ENCODE assay signal across 9 cellular contexts in genomic region chr10:11448545-11449244, GRCh38.
A peak's percentile ranks its signal among the peaks of the same experiment; 100 is the strongest.
DNase-seq lines count a peak whose midpoint lies in the region; ATAC-seq lines count a peak whose summit lies in the region.
"Had no signal": no experiment of that assay in that cellular context is flagged by ENCODE, and none has a peak within 500 bp of the region (broad histone marks: within the 10 kb centered on the region; RNA-seq: fewer than 3 reads in every experiment).

No MANE protein-coding gene starts in this region.

- peaks cover 12 to 13% of the 10 kb centered on the region in 2 donors for H3K4me1 ChIP-seq in duodenal mucosa (ENCODE audit: control insufficient read depth in 1 of 2, insufficient read depth in 2 of 2, low read length in 2 of 2)

- H3K36me3 ChIP-seq in duodenal mucosa (ENCODE audit: control insufficient read depth in 1 of 2, insufficient read depth in 2 of 2, low read length in 2 of 2): no peaks in the 10 kb centered on the region

- DNase-seq in ecto neural progenitor cell (ENCODE audit: low spot score) (no peak), SKM-1 (lab: John Stamatoyannopoulos, UW; ENCODE audit: unreplicated experiment) (no peak), NCI-H1105 treated with DMSO at 0.1 percent for 48 hours (lab: John Stamatoyannopoulos, UW) (no peak)
- no peak for DNase-seq in activated naive CD4-positive, alpha-beta T cell (lab: John Stamatoyannopoulos, UW)
- DNase-seq: PC-9 had no signal

- no peak overlapping the region for H3K27ac ChIP-seq in duodenal mucosa (ENCODE audit: low read depth, low read length)
- H3K27ac ChIP-seq: PC-9 had no signal

- ATAC-seq in GM18508 (IDR thresholded peaks at IDR 0.05; ENCODE audit: insufficient read depth, unreplicated experiment) (peak; percentile 80), GM21360 (IDR thresholded peaks at IDR 0.05; ENCODE audit: unreplicated experiment) (peak; percentile 71), HG03097 (IDR thresholded peaks at IDR 0.05; ENCODE audit: low FRiP score, unreplicated experiment) (peak; percentile 74)

- no peak overlapping the region for H3K9ac ChIP-seq in duodenal mucosa (ENCODE audit: low read depth in 1 of 2, low read length in 2 of 2)

- peak overlapping the region; percentile 3 to 44 for H3K4me3 ChIP-seq in duodenal mucosa (ENCODE audit: low read depth in 1 of 2, low read length in 2 of 2)
- H3K4me3 ChIP-seq: PC-9 had no signal

- H3K27me3 ChIP-seq in duodenal mucosa (ENCODE audit: control insufficient read depth in 1 of 2, insufficient read depth in 2 of 2, low read length in 2 of 2): peaks cover 0 to 3% of the 10 kb centered on the region in 2 donors

- H3K9me3 ChIP-seq in duodenal mucosa (ENCODE audit: control insufficient read depth in 1 of 2, low read length in 2 of 2): no peaks in the 10 kb centered on the region
